In the genomic region with DNA sequence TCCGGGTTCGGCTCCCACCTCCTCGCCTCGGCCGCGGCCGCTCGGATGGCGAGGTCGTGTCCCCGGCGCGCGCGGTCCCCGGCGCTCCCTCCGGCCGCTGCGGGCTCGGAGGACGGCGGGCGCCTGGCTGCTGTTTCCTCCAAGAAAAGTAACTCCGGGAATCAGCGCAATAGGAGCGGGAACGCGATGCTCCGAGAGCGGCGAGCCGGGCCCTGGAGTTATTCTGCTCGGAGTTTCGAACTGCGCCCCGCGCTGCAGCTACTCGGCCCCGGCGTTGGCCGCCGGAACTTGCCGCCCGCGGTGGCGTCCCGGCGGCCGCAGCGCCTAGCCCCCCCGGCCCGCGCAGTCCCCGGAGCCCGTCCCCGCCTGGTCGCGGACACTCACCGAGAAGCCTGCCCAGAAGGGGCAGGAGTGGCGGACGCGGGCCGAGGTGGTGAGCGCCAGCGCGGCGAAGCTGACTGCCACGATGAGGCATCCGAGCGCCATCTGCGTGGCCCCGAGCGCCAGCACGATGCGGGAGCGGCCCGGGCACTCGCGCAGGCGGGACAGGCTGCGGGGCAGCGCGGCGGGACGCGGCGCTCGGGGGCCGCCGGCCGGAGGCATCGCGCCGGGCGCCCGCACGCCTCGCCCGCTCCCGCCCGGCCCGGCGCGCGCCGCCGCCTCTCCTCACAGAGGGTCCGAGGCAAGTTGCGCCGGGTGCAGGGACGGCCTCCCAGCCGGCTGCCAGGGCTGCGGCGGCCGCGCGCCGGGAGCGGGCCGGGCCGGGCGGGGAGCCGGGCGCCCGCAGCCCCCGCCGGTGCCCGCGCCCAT, we compare ENCODE assay signal across 9 cellular contexts.
DNase-seq lines count a peak whose midpoint lies in the region; ATAC-seq, FAIRE-seq and TF ChIP-seq lines count a peak whose summit lies in the region.
"Had no signal": no experiment of that assay in that cellular context is flagged by ENCODE, and none has a peak within 500 bp of the region (broad histone marks: within the 10 kb centered on the region; RNA-seq: fewer than 3 reads in every experiment).

No MANE protein-coding gene starts in this region.

- no peak overlapping the region for H3K56ac ChIP-seq in H1 (replicated peaks; ENCODE audit: insufficient read length, low read depth, low read length)

- CTCF ChIA-PET in H1 (lab: Charles Lee; ENCODE audit: partially characterized antibody): interaction anchor here (2.5 kb wide), 1 partner anchor 41 kb away, joined by 7 read pairs; no protein-coding TSS in a partner anchor
- CTCF ChIA-PET in CD8-positive, alpha-beta T cell (lab: Charles Lee): no interaction called here

- H4K8ac ChIP-seq in H1 (ENCODE audit: extremely low read depth, insufficient read depth, low read length) (peak overlapping the region; percentile 69), mesenchymal stem cell (ENCODE audit: low read length) (no peak overlapping the region)

- no peak overlapping the region for H3K4ac ChIP-seq in H1 (replicated peaks; ENCODE audit: insufficient read length, low read depth, low read length)
- no peak overlapping the region for H3K4ac ChIP-seq in mesenchymal stem cell (ENCODE audit: low read depth in 1 of 2, low read length in 2 of 2)

- H3K79me1 ChIP-seq in H1 (ENCODE audit: low read depth, low read length): no peaks in the 10 kb centered on the region
- no peaks in the 10 kb centered on the region for H3K79me1 ChIP-seq in mesenchymal stem cell (replicated peaks; ENCODE audit: low read length, poor library complexity, severe bottlenecking)

- H2BK15ac ChIP-seq in H1 (ENCODE audit: low read length): no peak overlapping the region
- H2BK15ac ChIP-seq in mesenchymal stem cell (ENCODE audit: low read depth, poor library complexity, severe bottlenecking): peak overlapping the region; percentile 20

- H4K91ac ChIP-seq in H1 (replicated peaks; ENCODE audit: insufficient read length, low read length) (peak overlapping the region; percentile 82), mesenchymal stem cell (ENCODE audit: low read length) (no peak overlapping the region)

- H3K23me2 ChIP-seq in H1 (ENCODE audit: low read depth, low read length): peaks cover 10% of the 10 kb centered on the region

- no peak for FAIRE-seq in H1 (lab: Jason Lieb, UNC)

- H2BK20ac ChIP-seq in H1 (ENCODE audit: low read length): no peak overlapping the region

- H2BK120ac ChIP-seq in H1 (replicated peaks; ENCODE audit: low read depth, low read length) (no peak overlapping the region), mesenchymal stem cell (ENCODE audit: low read depth, low read length) (no peak overlapping the region)

- peak overlapping the region; percentile 84; the same call in 1 of the 2 replicates for H3K18ac ChIP-seq in H1 (ENCODE audit: extremely low read depth, low read length)
- H3K18ac ChIP-seq in mesenchymal stem cell (ENCODE audit: low read depth in 1 of 2, low read length in 2 of 2): no peak overlapping the region

- H3K4me2 ChIP-seq in H1 (ENCODE audit: insufficient read depth in 1 of 2, low read depth in 2 of 2, low read length in 2 of 2) (peak overlapping the region; percentile 70 to 97), mesenchymal stem cell (ENCODE audit: low read length, poor library complexity, severe bottlenecking) (peak overlapping the region; percentile 98)

- TF ChIP-seq EP300 in H1 (IDR thresholded peaks at IDR 0.05; ENCODE audit: borderline replicate concordance in 1 of 2, low read depth in 2 of 2, low read length in 2 of 2): no peak

- TF ChIP-seq CTCF in HL-60 (IDR thresholded peaks at IDR 0.05; ENCODE audit: insufficient read depth, low read length) (no peak), H1 (IDR thresholded peaks at IDR 0.05; ENCODE audit: control extremely low read depth in 1 of 3, insufficient read depth in 1 of 3, low read depth in 1 of 3, low read length in 3 of 3) (no peak)
- no peak for TF ChIP-seq CTCF in CD8-positive, alpha-beta T cell (IDR thresholded peaks at IDR 0.05)

- no peak overlapping the region for H3K4me3 Mint-ChIP-seq in CD8-positive, alpha-beta T cell

- peak; percentile 33 for DNase-seq in 8988T
- DNase-seq in HL-60 (ENCODE audit: low read depth in 1 of 2, low spot score in 1 of 2): no peak
- DNase-seq in H1 (ENCODE audit: low read depth in 1 of 2, low spot score in 2 of 2): peak in 1 of 2 experiments; percentile 70
- DNase-seq in mesenchymal stem cell: peak; percentile 5
- no peak for DNase-seq in CD8-positive, alpha-beta T cell
- no peak for DNase-seq in DMS153 (lab: John Stamatoyannopoulos, UW)
- DNase-seq: activated CD4-positive, alpha-beta T cell treated with anti-CD3 and anti-CD28 coated beads for 4 hours had no signal

- WGBS in H1 (ENCODE audit: extremely low coverage in 1 of 2, insufficient coverage in 1 of 2, insufficient read length in 1 of 2, insufficient replicate concordance in 2 of 2, low coverage in 1 of 2, low lambda C conversion rate in 2 of 2, missing lambda C conversion rate in 1 of 2), 2 experiments: 1% methylated on average over 27 of the region's 130 CpGs; no CpG with 5 or more reads in 1 of the 2 experiments
- WGBS in mesenchymal stem cell: under 1% methylated on average over 55 of the region's 130 CpGs

- H3K27ac Mint-ChIP-seq in CD8-positive, alpha-beta T cell: no peak overlapping the region

- H3K14ac ChIP-seq in H1 (ENCODE audit: insufficient read length) (no peak overlapping the region), mesenchymal stem cell (ENCODE audit: low read length in 2 of 2) (no peak overlapping the region)

- H3K36me3 ChIP-seq in H1 (ENCODE audit: control insufficient read depth in 2 of 4, insufficient read depth in 4 of 4, low read length in 3 of 4): no peaks in the 10 kb centered on the region
- no peaks in the 10 kb centered on the region for H3K36me3 ChIP-seq in mesenchymal stem cell (ENCODE audit: control insufficient read depth in 1 of 2, insufficient read depth in 2 of 2, low read depth in 1 of 2, low read length in 2 of 2)
- H3K36me3 ChIP-seq in CD8-positive, alpha-beta T cell (ENCODE audit: insufficient read depth, low read length): no peaks in the 10 kb centered on the region

- no peaks in the 10 kb centered on the region for H3K36me3 Mint-ChIP-seq in CD8-positive, alpha-beta T cell

- H2AFZ ChIP-seq in H1 (ENCODE audit: low read length) (no peak overlapping the region), mesenchymal stem cell (ENCODE audit: low read depth, low read length) (no peak overlapping the region)

- H3K79me2 ChIP-seq in H1 (ENCODE audit: control insufficient read depth in 1 of 2, insufficient read depth in 2 of 2, low read length in 2 of 2): peaks cover 0 to 15% of the 10 kb centered on the region in 2 experiments; a peak in 2 of 4 replicates

- H2BK5ac ChIP-seq in H1 (ENCODE audit: low read depth, low read length) (no peak overlapping the region), mesenchymal stem cell (ENCODE audit: low read depth, low read length, poor library complexity, severe bottlenecking) (no peak overlapping the region)

- peaks cover 11% of the 10 kb centered on the region for H3K4me1 Mint-ChIP-seq in CD8-positive, alpha-beta T cell (ENCODE audit: low read depth)

- H3K27ac ChIP-seq in HL-60 (replicated peaks) (no peak overlapping the region), H1 (ENCODE audit: low read depth, low read length) (no peak overlapping the region), mesenchymal stem cell (ENCODE audit: low read length, poor library complexity, severe bottlenecking) (no peak overlapping the region)
- no peak overlapping the region for H3K27ac ChIP-seq in CD8-positive, alpha-beta T cell (ENCODE audit: low read depth, low read length)

- no peak for ATAC-seq in HG03025 (IDR thresholded peaks at IDR 0.05; ENCODE audit: low FRiP score, unreplicated experiment)
- no peak for ATAC-seq in CD8-positive, alpha-beta T cell
- ATAC-seq in HG02588 (IDR thresholded peaks at IDR 0.05; ENCODE audit: unreplicated experiment): no peak

- peak in 1 of 2 experiments; percentile 22; a peak in 1 of 3 replicates for TF ChIP-seq POLR2A in H1 (IDR thresholded peaks at IDR 0.05; ENCODE audit: control extremely low read depth in 1 of 2, low read depth in 2 of 2, low read length in 2 of 2)

- POLR2A ChIA-PET in H1 (lab: Charles Lee; ENCODE audit: partially characterized antibody): interaction anchor here (0.8 kb wide), 1 partner anchor 41 kb away, joined by 4 read pairs; no protein-coding TSS in a partner anchor
- POLR2A ChIA-PET in CD8-positive, alpha-beta T cell (lab: Charles Lee): no interaction called here

- no peaks in the 10 kb centered on the region for H4K20me1 ChIP-seq in H1 (replicated peaks in 1 of 2; ENCODE audit: control insufficient read depth in 1 of 2, insufficient read depth in 2 of 2, low read length in 2 of 2)

- no peaks in the 10 kb centered on the region for H3K9me3 Mint-ChIP-seq in CD8-positive, alpha-beta T cell

- H3K23ac ChIP-seq in H1 (ENCODE audit: insufficient read length) (no peak overlapping the region), mesenchymal stem cell (ENCODE audit: low read length in 2 of 2) (no peak overlapping the region)

- H3K4me3 ChIP-seq in HL-60 (replicated peaks; ENCODE audit: insufficient read depth, low read length) (peak overlapping the region; percentile 9; the same call in 1 of the 2 replicates), H1 (ENCODE audit: extremely low read depth in 1 of 4, insufficient read depth in 2 of 4, low read depth in 3 of 4, low read length in 4 of 4) (peak overlapping the region; percentile 33 to 79 (median 52)), mesenchymal stem cell (ENCODE audit: insufficient read depth in 1 of 2, low read depth in 1 of 2, low read length in 2 of 2) (peak overlapping the region; percentile 51 to 68)
- no peak overlapping the region for H3K4me3 ChIP-seq in CD8-positive, alpha-beta T cell (ENCODE audit: low read depth, low read length)

- H2BK12ac ChIP-seq in H1 (ENCODE audit: low read depth, low read length): no peak overlapping the region
- H2BK12ac ChIP-seq in mesenchymal stem cell (ENCODE audit: low read length in 2 of 2): no peak overlapping the region

- H3K9ac ChIP-seq in H1 (replicated peaks in 1 of 4; ENCODE audit: extremely low read depth in 1 of 4, low read depth in 3 of 4, low read length in 3 of 4) (peak overlapping the region in 2 of 4 experiments; percentile 31 to 92; a peak in 4 of 7 replicates), mesenchymal stem cell (ENCODE audit: low read length) (no peak overlapping the region)

- H3K4me1 ChIP-seq in H1 (replicated peaks in 1 of 4; ENCODE audit: control insufficient read depth in 3 of 4, insufficient read depth in 4 of 4, low read length in 3 of 4) (peaks cover 3 to 13% (median 8%) of the 10 kb centered on the region in 4 experiments; a peak in 6 of 7 replicates), mesenchymal stem cell (ENCODE audit: control insufficient read depth, insufficient read depth, low read depth, low read length) (peaks cover 19% of the 10 kb centered on the region)
- no peaks in the 10 kb centered on the region for H3K4me1 ChIP-seq in CD8-positive, alpha-beta T cell (ENCODE audit: insufficient read depth, low read length)

- TF ChIP-seq RAD21 in H1 (IDR thresholded peaks at IDR 0.05 in 1 of 2, conservative IDR thresholded peaks at IDR 0.05 in 1 of 2; ENCODE audit: low read depth in 2 of 2, low read length in 2 of 2): no peak

- H3K9me3 ChIP-seq in H1 (ENCODE audit: insufficient read depth in 2 of 2, low read depth in 1 of 2, low read length in 1 of 2) (no peaks in the 10 kb centered on the region; a peak in 1 of 4 replicates), mesenchymal stem cell (ENCODE audit: control insufficient read depth, low read length) (no peaks in the 10 kb centered on the region)
- H3K9me3 ChIP-seq in CD8-positive, alpha-beta T cell (ENCODE audit: low read length): no peaks in the 10 kb centered on the region

- no peak overlapping the region for H4K5ac ChIP-seq in H1 (ENCODE audit: insufficient read length, low read depth, low read length)

- intact Hi-C loops in CD8-positive, alpha-beta T cell (cut with DNase I, micrococcal nuclease): no loop called here

- H3K27me3 Mint-ChIP-seq in CD8-positive, alpha-beta T cell (ENCODE audit: low read depth): peaks cover 58% of the 10 kb centered on the region

- H2AK5ac ChIP-seq in H1 (ENCODE audit: low read depth, low read length): no peak overlapping the region
- H2AK5ac ChIP-seq in mesenchymal stem cell (ENCODE audit: low read length, severe bottlenecking): no peak overlapping the region

- H3K27me3 ChIP-seq in HL-60 (ENCODE audit: insufficient read depth, poor library complexity, severe bottlenecking) (peaks cover 21% of the 10 kb centered on the region), H1 (replicated peaks in 1 of 4; ENCODE audit: control insufficient read depth in 3 of 4, extremely low read depth in 1 of 4, insufficient read depth in 3 of 4, low read length in 3 of 4) (peaks cover 0 to 24% (median 13%) of the 10 kb centered on the region in 4 experiments; a peak in 6 of 7 replicates), mesenchymal stem cell (ENCODE audit: control insufficient read depth in 1 of 2, insufficient read depth in 1 of 2, low read length in 2 of 2) (peaks cover 48 to 68% of the 10 kb centered on the region in 2 experiments)
- H3K27me3 ChIP-seq in CD8-positive, alpha-beta T cell (ENCODE audit: insufficient read depth, low read length): peaks cover 12% of the 10 kb centered on the region

Comparison
In these comparisons a context has a peak if more than half of its experiments do, and no peak if none do; other contexts are left out.
1. DNase-seq: peak in 8988T (single experiment) and mesenchymal stem cell (single experiment); none in HL-60 (0 of 2), CD8-positive, alpha-beta T cell (0 of 7) and DMS153 (single experiment).